ENCODE assay signal across 10 cellular contexts in the genomic region with DNA sequence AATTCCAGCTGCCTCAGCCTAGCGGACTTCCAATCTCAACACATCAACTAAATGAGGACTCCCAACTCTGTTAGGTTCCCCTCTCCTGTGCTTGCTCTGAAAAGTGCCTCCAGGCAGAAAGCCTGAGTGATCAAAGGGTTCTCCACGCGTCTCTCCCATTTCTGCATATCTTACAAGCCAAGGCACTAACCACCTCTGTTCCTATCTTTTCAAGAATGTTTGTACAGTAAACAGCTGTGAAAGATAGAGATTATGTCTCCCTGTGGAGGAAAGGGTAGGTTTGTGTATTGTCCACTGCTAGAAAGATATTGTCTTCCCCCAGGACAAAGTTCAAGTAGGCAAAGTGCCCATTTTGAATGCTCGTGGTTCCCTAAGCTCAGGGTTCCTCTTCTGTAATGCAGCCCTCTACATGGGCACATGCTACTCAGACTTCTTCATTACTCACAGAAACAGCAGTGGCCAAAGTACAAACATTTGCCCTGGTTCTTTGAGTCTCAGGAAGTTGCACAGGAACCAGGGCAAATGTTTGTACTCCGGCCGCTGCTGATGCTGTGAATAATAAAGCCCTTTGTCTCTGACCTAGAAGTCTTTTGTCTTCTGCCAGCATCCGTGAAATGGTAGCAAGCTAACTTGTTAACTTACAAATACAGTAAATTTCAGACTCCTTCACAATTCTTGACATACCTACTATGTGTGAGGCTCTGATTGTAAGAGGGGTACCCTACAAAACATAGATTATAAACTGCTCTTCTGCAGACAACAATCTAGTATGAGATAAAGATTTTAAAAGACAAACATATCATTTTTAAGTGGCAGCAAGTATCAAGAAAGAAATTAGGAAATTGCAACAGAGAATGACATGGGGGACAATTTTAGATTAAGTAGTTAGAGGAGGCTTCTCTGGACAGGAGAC. TPM values are rescaled to one million over a fixed set of nuclear protein-coding genes. Genes with fewer than 3 reads are reported as not detected.
DNase-seq lines count a peak whose midpoint lies in the region; ATAC-seq and TF ChIP-seq lines count a peak whose summit lies in the region.
"Had no signal": no experiment of that assay in that cellular context is flagged by ENCODE, and none has a peak within 500 bp of the region (broad histone marks: within the 10 kb centered on the region; RNA-seq: fewer than 3 reads in every experiment).

No MANE protein-coding gene starts in this region.

- H3K9me3 ChIP-seq in right atrium auricular region (no peaks in the 10 kb centered on the region), lower lobe of right lung (no peaks in the 10 kb centered on the region)

- H3K4me3 ChIP-seq in right atrium auricular region (no peak overlapping the region), choroid plexus epithelial cell (ENCODE audit: low read depth, low read length) (no peak overlapping the region), lower lobe of right lung (no peak overlapping the region)

- H3K27me3 ChIP-seq in right atrium auricular region (no peaks in the 10 kb centered on the region), lower lobe of right lung (ENCODE audit: low read depth) (no peaks in the 10 kb centered on the region)

- TF ChIP-seq CTCF in right atrium auricular region (IDR thresholded peaks at IDR 0.05) (no peak), choroid plexus epithelial cell (conservative IDR thresholded peaks at IDR 0.05; ENCODE audit: low read depth, low read length) (no peak), lower lobe of right lung (IDR thresholded peaks at IDR 0.05) (no peak)

- DNase-seq in left cardiac atrium (no peak), right atrium auricular region (ENCODE audit: low spot score) (no peak), choroid plexus epithelial cell (ENCODE audit: low read depth) (peak; percentile 59), lower lobe of right lung (no peak), NCI-H2171 (lab: John Stamatoyannopoulos, UW) (no peak), cerebellar cortex (ENCODE audit: low spot score) (no peak)
- DNase-seq: central memory CD4-positive, alpha-beta T cell; MM.1S had no signal

- H3K4me1 ChIP-seq in right atrium auricular region (no peaks in the 10 kb centered on the region), lower lobe of right lung (peaks cover 25% of the 10 kb centered on the region)

- H3K27ac ChIP-seq in right atrium auricular region: no peak overlapping the region
- peak overlapping the region; percentile 50 for H3K27ac ChIP-seq in lower lobe of right lung

- H3K36me3 ChIP-seq in right atrium auricular region (no peaks in the 10 kb centered on the region), lower lobe of right lung (no peaks in the 10 kb centered on the region)

- intact Hi-C loops in left cardiac atrium (cut with DNase I): loop anchor here in 1 of 2 donors (10.0 kb wide), 1 partner anchor 232 kb away; no protein-coding TSS in a partner anchor
- intact Hi-C loops in lower lobe of right lung (cut with DNase I): no loop called here

- ATAC-seq in left cardiac atrium (peak; percentile 24 to 25), lower lobe of right lung (peak; percentile 59 to 81), HG03108 (IDR thresholded peaks at IDR 0.05; ENCODE audit: unreplicated experiment) (no peak), GM21390 (IDR thresholded peaks at IDR 0.05; ENCODE audit: unreplicated experiment) (no peak)

RNA-seq across cellular contexts. Expression of a gene that starts 44.5 kb away (rescaled TPM):
- total RNA-seq in left cardiac atrium: 100 to 1,000 TPM; 138 to 209 TPM
- 100 to 1,000 TPM in 1 of 2 donors, 10 to 100 TPM in 1; 66.0 to 128 TPM for total RNA-seq in right atrium auricular region
- 65.8 TPM for total RNA-seq in lower lobe of right lung

Comparison
In these comparisons a context has a peak if more than half of its experiments do, and no peak if none do; other contexts are left out.
1. ATAC-seq: peak in left cardiac atrium (2 of 2) and lower lobe of right lung (2 of 2); none in HG03108 (single experiment) and GM21390 (single experiment).